Comparison of ENCODE assay signal across 8 cellular contexts in the genomic region with DNA sequence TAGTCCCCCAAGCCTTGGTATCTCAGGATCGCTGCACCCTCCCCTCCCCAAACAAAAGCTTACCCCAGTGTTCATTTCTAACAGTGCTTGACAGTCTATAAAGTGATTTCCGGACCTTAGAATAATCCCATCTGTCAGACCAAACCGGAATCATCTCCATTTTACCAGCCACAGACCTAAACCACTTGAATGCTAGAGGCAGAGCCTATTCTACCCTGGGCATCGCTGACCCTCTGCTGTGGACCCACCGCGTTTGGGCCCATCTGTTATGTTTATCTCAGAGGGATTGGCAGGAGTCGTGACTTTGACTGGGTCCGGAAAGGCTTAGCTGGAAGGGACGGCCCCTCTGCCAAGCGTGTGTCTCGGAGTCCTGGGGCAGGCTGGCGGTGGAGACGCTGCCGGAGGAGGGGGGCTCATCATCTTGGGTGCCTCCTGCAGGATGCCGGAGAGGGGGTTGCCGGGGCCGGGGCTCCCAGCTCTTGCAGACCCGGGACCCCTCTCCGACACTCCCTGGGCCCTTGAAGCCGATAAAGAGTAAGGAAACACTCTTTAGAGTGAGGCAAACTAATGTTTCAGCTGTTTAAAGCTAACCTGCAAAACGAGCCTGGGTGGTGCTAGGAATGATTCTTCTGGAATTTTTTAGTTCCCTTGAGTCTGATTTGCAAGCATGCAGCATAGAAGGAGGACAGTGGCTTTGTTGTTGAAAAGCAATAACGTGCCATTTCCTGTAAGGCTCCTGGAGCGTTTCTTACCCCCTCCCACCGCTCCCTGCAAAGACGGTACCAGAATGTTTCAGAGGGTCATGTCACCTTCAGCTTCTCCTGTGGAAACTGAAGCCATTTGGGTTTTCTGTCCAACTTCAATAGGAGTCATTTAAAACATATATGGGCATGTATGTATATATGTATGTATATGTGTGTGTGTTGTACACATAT. TPM values are rescaled to one million over a fixed set of nuclear protein-coding genes. Genes with fewer than 3 reads are reported as not detected.
DNase-seq lines count a peak whose midpoint lies in the region; ATAC-seq, FAIRE-seq and TF ChIP-seq lines count a peak whose summit lies in the region.

No MANE protein-coding gene starts in this region.

- H3K36me3 Mint-ChIP-seq in stimulated activated effector memory CD8-positive, alpha-beta T cell treated with anti-CD3 and anti-CD28 coated beads, Interleukin-12 subunit alpha, Interleukin-12 subunit beta, amount 100 ng/mL, for 72 hours = peaks cover 6% of the 10 kb centered on the region

- DNase-seq in GM12864 (ENCODE audit: low read depth) (no peak), K562 (ENCODE audit: extremely low read depth in 1 of 4, low spot score in 3 of 4) (peak in 3 of 4 experiments; percentile 29 to 54 (median 32)), left lung (no peak), NCI-H1930 (lab: John Stamatoyannopoulos, UW) (no peak), mucosa of gallbladder (ENCODE audit: low spot score) (no peak)
- peak in 1 of 2 donors; percentile 72 for DNase-seq in stimulated activated effector memory CD8-positive, alpha-beta T cell treated with anti-CD3 and anti-CD28 coated beads, Interleukin-12 subunit alpha, Interleukin-12 subunit beta, amount 100 ng/mL, for 72 hours (ENCODE audit: low spot score in 2 of 2)

- H3K4me3 ChIP-seq in GM12864 (ENCODE audit: low read depth, low read length) (peak overlapping the region; percentile 76), OCI-LY3 (ENCODE audit: low read length) (peak overlapping the region; percentile 89), K562 (peak overlapping the region; percentile 74), left lung (peak overlapping the region; percentile 47 to 65)

- no peak overlapping the region for H3K27ac ChIP-seq in OCI-LY3 (ENCODE audit: low read length)
- peak overlapping the region; percentile 59 for H3K27ac ChIP-seq in K562 (ENCODE audit: extremely low read depth, low read depth, low read length)
- H3K27ac ChIP-seq in left lung = no peak overlapping the region

- H2AFZ ChIP-seq in OCI-LY3 (ENCODE audit: low read depth, low read length) (peak overlapping the region; percentile 79), K562 (ENCODE audit: low read depth, low read length) (0 out of 2 replicates have a peak overlapping the region, but pooled peaks have one; percentile 14)

- CTCF ChIA-PET in K562 (lab: Yijun Ruan, JAX; ENCODE audit: low intra/inter-chr PET ratio) = no interaction called here

- TF ChIP-seq CTCF in GM12864 (IDR thresholded peaks at IDR 0.05; ENCODE audit: low read depth, low read length, missing control alignments) (no peak), OCI-LY3 (IDR thresholded peaks at IDR 0.05; ENCODE audit: low read depth, low read length) (no peak), K562 (IDR thresholded peaks at IDR 0.05 in 2 of 3, conservative IDR thresholded peaks at IDR 0.05 in 1 of 3; ENCODE audit: insufficient read depth in 2 of 3, low read depth in 1 of 3, low read length in 3 of 3) (no peak), left lung (IDR thresholded peaks at IDR 0.05) (no peak)

- H3K9me3 Mint-ChIP-seq in stimulated activated effector memory CD8-positive, alpha-beta T cell treated with anti-CD3 and anti-CD28 coated beads, Interleukin-12 subunit alpha, Interleukin-12 subunit beta, amount 100 ng/mL, for 72 hours = no peaks in the 10 kb centered on the region

- WGBS in K562 (ENCODE audit: insufficient coverage, low coverage, missing lambda C conversion rate) = 3% methylated on average over 20 of the region's 25 CpGs

- BruUV-seq in K562 (replicated peaks; lab: Mats Ljungman, UMichigan) = TSS peak; percentile 33

- intact Hi-C loops in K562 (cut with micrococcal nuclease) (no loop called here), left lung (cut with DNase I) (no loop called here)

- H3K9me3 ChIP-seq in OCI-LY3 (ENCODE audit: insufficient read depth, low read length) = no peaks in the 10 kb centered on the region
- H3K9me3 ChIP-seq in K562 (replicated peaks; ENCODE audit: control insufficient read depth, insufficient read depth, low read depth, low read length) = no peaks in the 10 kb centered on the region
- no peaks in the 10 kb centered on the region for H3K9me3 ChIP-seq in left lung

- H3K36me3 ChIP-seq in OCI-LY3 (replicated peaks; ENCODE audit: low read depth, low read length) (no peaks in the 10 kb centered on the region), K562 (ENCODE audit: control insufficient read depth, insufficient read depth, low read length) (peaks cover 12% of the 10 kb centered on the region; the same call in 2 of the 3 replicates), left lung (no peaks in the 10 kb centered on the region)

- H3K9me1 ChIP-seq in K562 (ENCODE audit: control insufficient read depth, insufficient read depth, low read length) = no peaks in the 10 kb centered on the region

- in situ Hi-C loops in K562 (cut with MboI) = no loop called here

- peaks cover 34% of the 10 kb centered on the region for H3K4me1 Mint-ChIP-seq in stimulated activated effector memory CD8-positive, alpha-beta T cell treated with anti-CD3 and anti-CD28 coated beads, Interleukin-12 subunit alpha, Interleukin-12 subunit beta, amount 100 ng/mL, for 72 hours

- peak overlapping the region; percentile 92 for H3K4me3 Mint-ChIP-seq in stimulated activated effector memory CD8-positive, alpha-beta T cell treated with anti-CD3 and anti-CD28 coated beads, Interleukin-12 subunit alpha, Interleukin-12 subunit beta, amount 100 ng/mL, for 72 hours

- peak overlapping the region; percentile 52 for H3K9ac ChIP-seq in OCI-LY3 (ENCODE audit: low read length)
- peak overlapping the region; percentile 66 to 94 for H3K9ac ChIP-seq in K562 (ENCODE audit: insufficient read depth in 1 of 2, low read depth in 2 of 2, low read length in 2 of 2)

- H3K79me2 ChIP-seq in OCI-LY3 (ENCODE audit: low read length) = no peaks in the 10 kb centered on the region
- H3K79me2 ChIP-seq in K562 (ENCODE audit: control insufficient read depth, insufficient read depth, low read length) = peaks cover 63% of the 10 kb centered on the region

- FAIRE-seq in K562 (lab: Jason Lieb, UNC) = no peak

- H4K20me1 ChIP-seq in OCI-LY3 (ENCODE audit: insufficient read depth, low read length) (no peaks in the 10 kb centered on the region), K562 (replicated peaks; ENCODE audit: control insufficient read depth, insufficient read depth, low read length) (no peaks in the 10 kb centered on the region)

- TF ChIP-seq EP300 in K562 (IDR thresholded peaks at IDR 0.05; ENCODE audit: low read length) = no peak

- H3K4me2 ChIP-seq in OCI-LY3 (ENCODE audit: low read length) (peak overlapping the region; percentile 99), K562 (ENCODE audit: insufficient read depth, low read length) (peak overlapping the region; percentile 98)

- peaks cover 15% of the 10 kb centered on the region for H3K4me1 ChIP-seq in OCI-LY3 (ENCODE audit: low read length)
- H3K4me1 ChIP-seq in K562 (replicated peaks in 1 of 2; ENCODE audit: control insufficient read depth in 2 of 2, insufficient read depth in 2 of 2, low read length in 2 of 2) = peaks cover 45 to 57% of the 10 kb centered on the region in 2 experiments
- H3K4me1 ChIP-seq in left lung = peaks cover 12 to 36% of the 10 kb centered on the region in 2 donors

- POLR2A ChIA-PET in K562 (lab: Yijun Ruan, JAX) = interaction anchor here (0.6 to 1.5 kb wide), 3 partner anchors 17 to 113 kb away, joined by 3 to 6 read pairs (median 4); no protein-coding TSS in a partner anchor

- no peak for TF ChIP-seq RAD21 in K562 (CRISPR knock-in tag; conservative IDR thresholded peaks at IDR 0.05 in 1 of 2, IDR thresholded peaks at IDR 0.05 in 1 of 2)

- H3K27me3 ChIP-seq in OCI-LY3 (ENCODE audit: low read depth, low read length) (no peaks in the 10 kb centered on the region), K562 (ENCODE audit: control insufficient read depth in 2 of 2, insufficient read depth in 2 of 2, low read length in 2 of 2) (no peaks in the 10 kb centered on the region; a peak in 1 of 5 replicates), left lung (no peaks in the 10 kb centered on the region)

- peak overlapping the region; percentile 83 for H3K27ac Mint-ChIP-seq in stimulated activated effector memory CD8-positive, alpha-beta T cell treated with anti-CD3 and anti-CD28 coated beads, Interleukin-12 subunit alpha, Interleukin-12 subunit beta, amount 100 ng/mL, for 72 hours

- no peak for ATAC-seq in K562
- no peak for ATAC-seq in left lung
- no peak for ATAC-seq in stimulated activated effector memory CD8-positive, alpha-beta T cell treated with anti-CD3 and anti-CD28 coated beads, Interleukin-12 subunit alpha, Interleukin-12 subunit beta, amount 100 ng/mL, for 72 hours
- no peak for ATAC-seq in HG02885 (IDR thresholded peaks at IDR 0.05; ENCODE audit: poor library complexity, unreplicated experiment)

- TF ChIP-seq POLR2A in K562 (conservative IDR thresholded peaks at IDR 0.05) = no peak

RNA-seq across cellular contexts. Expression of a gene that starts 1.3 kb away (rescaled TPM):
- 32.0 and 85.4 TPM in 2 replicates for total RNA-seq in K562 (2011; cell fraction: chromatin; rRNA removed; ENCODE audit: low replicate concordance)
- total RNA-seq in K562 (2011; cell fraction: nucleolus; rRNA removed) = 50.1 and 57.7 TPM in 2 replicates
- 45.2 and 57.4 TPM in 2 replicates for total RNA-seq in K562 (2011; cell fraction: nucleoplasm; rRNA removed)
- 14.1 and 15.1 TPM in 2 replicates for total RNA-seq in K562 (2014; rRNA removed)
- 7.9 and 10.5 TPM in 2 replicates for total RNA-seq in K562 (2014; rRNA removed; fragmentation: Illumina TruSeq; extraction: Trizol)
- 8.7 and 9.9 TPM in 2 replicates for total RNA-seq in K562 (2015; rRNA removed; fragmentation: Illumina TruSeq; extraction: Trizol)
- total RNA-seq in K562 (2021) = 30.2 and 32.2 TPM in 2 replicates
- 17.0 and 19.4 TPM in 2 replicates for polyA plus RNA-seq in K562 (2011; rRNA removed)
- 21.5 and 36.4 TPM in 2 replicates for polyA plus RNA-seq in K562 (2011; cell fraction: cytosol; rRNA removed)
- 66.0 and 91.7 TPM in 2 replicates for polyA plus RNA-seq in K562 (2011; cell fraction: nucleus; rRNA removed)
- polyA plus RNA-seq in K562 (2012) = 17.8 and 23.7 TPM in 2 replicates
- 16.4 and 23.3 TPM in 2 replicates for polyA plus RNA-seq in K562 (2014; fragmentation: Illumina TruSeq; extraction: Trizol)
- polyA plus RNA-seq in K562 (2014; fragmentation: Nextera tagmentation; extraction: Ambion mirVana) = 1 to 10 TPM in 1 of 2 experiments, under 1 TPM in 1; 0.59 to 2.0 TPM
- 24.7 and 25.5 TPM in 2 replicates for polyA plus RNA-seq in K562 (2014; rRNA removed)
- 6.5 and 10.2 TPM in 2 replicates for polyA minus RNA-seq in K562 (2011; rRNA and poly(A)+ RNA removed)
- polyA minus RNA-seq in K562 (2011; cell fraction: cytosol; rRNA and poly(A)+ RNA removed) = 11.4 and 14.1 TPM in 2 replicates
- polyA minus RNA-seq in K562 (2011; cell fraction: nucleus; rRNA and poly(A)+ RNA removed) = 13.1 and 13.3 TPM in 2 replicates
- 10 to 100 TPM in 1 of 2 donors, 1 to 10 TPM in 1; 7.6 to 12.4 TPM for total RNA-seq in left lung
- 10.5 TPM for total RNA-seq in mucosa of gallbladder

RNA-seq across cellular contexts. Expression of a gene that starts 31.7 kb away (rescaled TPM):
- 30.4 and 88.7 TPM in 2 replicates for total RNA-seq in K562 (2011; cell fraction: chromatin; rRNA removed; ENCODE audit: low replicate concordance)
- 63.9 and 75.1 TPM in 2 replicates for total RNA-seq in K562 (2011; cell fraction: nucleolus; rRNA removed)
- 40.5 and 41.2 TPM in 2 replicates for total RNA-seq in K562 (2011; cell fraction: nucleoplasm; rRNA removed)
- 93.4 and 116 TPM in 2 replicates for total RNA-seq in K562 (2014; rRNA removed)
- total RNA-seq in K562 (2014; rRNA removed; fragmentation: Illumina TruSeq; extraction: Trizol) = 25.9 and 40.9 TPM in 2 replicates
- 62.3 and 63.9 TPM in 2 replicates for total RNA-seq in K562 (2015; rRNA removed; fragmentation: Illumina TruSeq; extraction: Trizol)
- total RNA-seq in K562 (2021) = 69.2 and 73.4 TPM in 2 replicates
- 38.1 and 47.1 TPM in 2 replicates for polyA plus RNA-seq in K562 (2011; rRNA removed)
- 48.2 and 88.3 TPM in 2 replicates for polyA plus RNA-seq in K562 (2011; cell fraction: cytosol; rRNA removed)
- 48.6 and 65.2 TPM in 2 replicates for polyA plus RNA-seq in K562 (2011; cell fraction: nucleus; rRNA removed)
- 53.4 and 54.5 TPM in 2 replicates for polyA plus RNA-seq in K562 (2012)
- polyA plus RNA-seq in K562 (2014; fragmentation: Illumina TruSeq; extraction: Trizol) = 63.6 and 75.5 TPM in 2 replicates
- polyA plus RNA-seq in K562 (2014; fragmentation: Nextera tagmentation; extraction: Ambion mirVana) = 1 to 10 TPM; 2.1 to 5.4 TPM
- 65.4 and 76.3 TPM in 2 replicates for polyA plus RNA-seq in K562 (2014; rRNA removed)
- polyA minus RNA-seq in K562 (2011; rRNA and poly(A)+ RNA removed) = 23.4 and 39.5 TPM in 2 replicates
- 50.9 and 61.3 TPM in 2 replicates for polyA minus RNA-seq in K562 (2011; cell fraction: cytosol; rRNA and poly(A)+ RNA removed)
- polyA minus RNA-seq in K562 (2011; cell fraction: nucleus; rRNA and poly(A)+ RNA removed) = 25.5 and 25.7 TPM in 2 replicates
- total RNA-seq in left lung = 10 to 100 TPM; 23.7 to 37.9 TPM
- total RNA-seq in mucosa of gallbladder = 19.5 TPM

RNA-seq across cellular contexts. Expression of a gene that starts 31.8 kb away (rescaled TPM):
- 383 and 414 TPM in 2 replicates for total RNA-seq in K562 (2011; cell fraction: chromatin; rRNA removed; ENCODE audit: low replicate concordance)
- total RNA-seq in K562 (2011; cell fraction: nucleolus; rRNA removed) = 210 and 215 TPM in 2 replicates
- total RNA-seq in K562 (2011; cell fraction: nucleoplasm; rRNA removed) = 214 and 219 TPM in 2 replicates
- total RNA-seq in K562 (2014; rRNA removed) (50.6 and 61.7 TPM in 2 replicates), K562 (2014; rRNA removed; fragmentation: Illumina TruSeq; extraction: Trizol) (63.1 and 70.8 TPM in 2 replicates), K562 (2015; rRNA removed; fragmentation: Illumina TruSeq; extraction: Trizol) (60.5 and 61.8 TPM in 2 replicates), K562 (2021) (96.4 and 97.5 TPM in 2 replicates), left lung (10 to 100 TPM; 64.2 to 80.3 TPM), mucosa of gallbladder (69.8 TPM)
- polyA plus RNA-seq in K562 (2011; rRNA removed) (101 and 135 TPM in 2 replicates), K562 (2014; fragmentation: Illumina TruSeq; extraction: Trizol) (82.8 and 89.9 TPM in 2 replicates), K562 (2014; fragmentation: Nextera tagmentation; extraction: Ambion mirVana) (10 to 100 TPM; 13.1 to 22.6 TPM), K562 (2014; rRNA removed) (93.0 and 120 TPM in 2 replicates)
- 49.7 and 83.6 TPM in 2 replicates for polyA plus RNA-seq in K562 (2011; cell fraction: cytosol; rRNA removed)
- polyA plus RNA-seq in K562 (2011; cell fraction: nucleus; rRNA removed) = 318 and 368 TPM in 2 replicates
- 73.8 and 103 TPM in 2 replicates for polyA plus RNA-seq in K562 (2012)
- 58.5 and 77.2 TPM in 2 replicates for polyA minus RNA-seq in K562 (2011; rRNA and poly(A)+ RNA removed)
- polyA minus RNA-seq in K562 (2011; cell fraction: cytosol; rRNA and poly(A)+ RNA removed) = 32.1 and 32.5 TPM in 2 replicates
- polyA minus RNA-seq in K562 (2011; cell fraction: nucleus; rRNA and poly(A)+ RNA removed) = 80.9 and 135 TPM in 2 replicates

Comparison
In these comparisons a context has a peak if more than half of its experiments do, and no peak if none do; other contexts are left out.
1. DNase-seq: peak in K562 (3 of 4); none in GM12864 (single experiment), left lung (0 of 2), NCI-H1930 (0 of 2) and mucosa of gallbladder (single experiment).
2. Peak in every context shown above with its lines, with median percentiles within 50 percentile points of each other: H3K4me3 ChIP-seq.